Comparison of ENCODE assay signal across 8 cellular contexts in the genomic region with DNA sequence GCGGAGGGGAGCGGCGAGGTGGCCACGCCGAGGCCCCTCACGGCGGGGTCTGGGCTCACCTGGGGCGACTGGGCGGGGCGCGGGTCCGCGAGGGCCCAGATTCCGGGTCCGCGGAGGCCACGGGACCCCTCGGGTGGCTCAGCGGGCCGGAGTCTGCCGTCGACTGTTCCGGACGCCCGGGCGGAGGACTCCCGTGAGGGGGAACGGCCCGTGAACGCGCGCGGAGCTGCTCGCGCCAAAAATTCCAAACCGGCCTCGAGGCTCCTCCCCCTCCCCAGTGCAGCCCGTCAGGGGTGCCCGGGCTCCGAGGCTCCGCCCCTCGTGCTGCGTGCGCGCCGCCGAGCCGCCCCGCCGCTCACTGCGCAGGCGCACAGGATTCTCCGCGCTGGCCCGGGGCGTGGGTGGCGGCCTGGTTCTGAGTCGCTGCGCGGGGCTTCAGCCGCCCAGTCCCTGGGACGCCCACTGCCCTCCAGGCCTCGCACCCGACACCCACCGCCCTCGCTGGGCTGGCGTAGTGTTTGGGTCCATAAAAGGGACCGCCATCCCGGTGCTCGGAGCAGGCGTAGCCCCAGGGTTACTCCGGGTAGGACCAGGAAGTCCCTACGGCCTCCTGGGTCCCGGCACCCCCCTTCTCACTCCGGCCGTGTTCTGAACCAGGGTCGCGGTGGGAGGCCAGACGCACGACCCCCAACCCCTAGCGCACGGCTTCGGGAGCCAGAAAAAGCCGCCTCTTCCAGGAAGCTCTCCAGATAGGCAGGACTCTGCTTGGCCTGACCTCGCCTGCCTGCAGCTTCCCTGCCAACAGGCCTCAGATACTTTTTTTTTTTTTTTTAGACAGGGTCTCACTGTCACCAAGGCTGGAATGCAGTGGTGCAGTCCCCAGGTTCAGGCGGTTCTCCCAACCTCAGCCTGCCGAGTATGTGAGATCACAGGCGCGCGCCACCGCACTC. TPM values are rescaled to one million over a fixed set of nuclear protein-coding genes. Genes with fewer than 3 reads are reported as not detected.
DNase-seq lines count a peak whose midpoint lies in the region; ATAC-seq, FAIRE-seq and TF ChIP-seq lines count a peak whose summit lies in the region.

A gene (minus strand): TSS at position 220 of the 950 bp plus-strand sequence. CDS start 789 bp downstream, outside the sequence.

- intact Hi-C loops in left ventricle myocardium inferior (cut with micrococcal nuclease) (no loop called here), prostate gland (cut with DNase I) (no loop called here)

- DNase-seq in GM12892 (ENCODE audit: insufficient read length) (peak; percentile 100), NCI-H1417 treated with DMSO at 0.1 percent for 48 hours (lab: John Stamatoyannopoulos, UW) (peak; percentile 45), T-helper 2 cell (peak; percentile 91 to 94 (median 91)), amygdala (lab: John Stamatoyannopoulos, UW) (peak; percentile 27 to 92 (median 78)), left ventricle myocardium inferior (peak; percentile 91), prostate gland (ENCODE audit: low spot score) (peak; percentile 85)

- H3K27ac ChIP-seq in left ventricle myocardium inferior (replicated peaks) (peak within 1 kb of the TSS; percentile 80), prostate gland (peak within 1 kb of the TSS; percentile 86 to 89), urinary bladder (ENCODE audit: low read depth) (peak within 1 kb of the TSS; percentile 88)

- H3K4me1 ChIP-seq in left ventricle myocardium inferior (peaks cover 41% of the 10 kb centered on the region), prostate gland (replicated peaks) (peaks cover 11% of the 10 kb centered on the region), urinary bladder (ENCODE audit: insufficient read depth) (no peaks in the 10 kb centered on the region)

- peak; percentile 96 for FAIRE-seq in GM12892 (lab: Jason Lieb, UNC)

- H3K4me3 ChIP-seq in left ventricle myocardium inferior (peak within 1 kb of the TSS; percentile 74), prostate gland (peak within 1 kb of the TSS; percentile 59 to 69), urinary bladder (ENCODE audit: low read depth, low read length) (peak within 1 kb of the TSS; percentile 77)

- TF ChIP-seq POLR2A in GM12892 (IDR thresholded peaks at IDR 0.05; ENCODE audit: low read depth, low read length) (peak; percentile 89; the same call in 1 of the 2 replicates), prostate gland (IDR thresholded peaks at IDR 0.05) (peak; percentile 89)

- H3K9me3 ChIP-seq in left ventricle myocardium inferior (replicated peaks) = no peaks in the 10 kb centered on the region
- no peaks in the 10 kb centered on the region for H3K9me3 ChIP-seq in prostate gland

- H3K27me3 ChIP-seq in left ventricle myocardium inferior (ENCODE audit: low read depth) (peaks cover 35% of the 10 kb centered on the region), prostate gland (replicated peaks; ENCODE audit: insufficient read depth) (no peaks in the 10 kb centered on the region)

- ATAC-seq in HG02763 (IDR thresholded peaks at IDR 0.05; ENCODE audit: unreplicated experiment) = peak; percentile 74

- H3K36me3 ChIP-seq in left ventricle myocardium inferior (no peaks in the 10 kb centered on the region), prostate gland (no peaks in the 10 kb centered on the region), urinary bladder (ENCODE audit: insufficient read depth) (no peaks in the 10 kb centered on the region)

- TF ChIP-seq CTCF in left ventricle myocardium inferior (IDR thresholded peaks at IDR 0.05; ENCODE audit: borderline replicate concordance) (no peak), prostate gland (IDR thresholded peaks at IDR 0.05) (peak in 2 of 4 experiments; percentile 14 to 19)

- 10% methylated on average over 59 of the region's 91 CpGs for WGBS in prostate gland
- 5% methylated on average over 91 of the region's 91 CpGs for WGBS in urinary bladder

RNA-seq across cellular contexts. Expression of the gene that starts here (rescaled TPM):
- polyA plus RNA-seq in GM12892 (2012; ENCODE audit: missing spikeins) = 13.6 TPM
- 1.3 TPM for total RNA-seq in left ventricle myocardium inferior
- total RNA-seq in prostate gland = 10 to 100 TPM in 1 of 2 donors, 1 to 10 TPM in 1; 4.1 to 25.5 TPM
- 2.5 TPM for total RNA-seq in urinary bladder
- polyA plus RNA-seq in urinary bladder = 1.1 TPM

Comparison
In these comparisons a context has a peak if more than half of its experiments do, and no peak if none do; other contexts are left out.
1. Peak in every context shown above with its lines: DNase-seq, ATAC-seq, H3K4me3 ChIP-seq and H3K27ac ChIP-seq.
2. DNase-seq: peak in every context shown above with its lines; median percentile 100 in GM12892; 91 in T-helper 2 cell; 91 in left ventricle myocardium inferior; 85 in prostate gland; 78 in amygdala; 45 in NCI-H1417 treated with DMSO at 0.1 percent for 48 hours.